ENCODE assay signal across 16 cellular contexts in the genomic region with DNA sequence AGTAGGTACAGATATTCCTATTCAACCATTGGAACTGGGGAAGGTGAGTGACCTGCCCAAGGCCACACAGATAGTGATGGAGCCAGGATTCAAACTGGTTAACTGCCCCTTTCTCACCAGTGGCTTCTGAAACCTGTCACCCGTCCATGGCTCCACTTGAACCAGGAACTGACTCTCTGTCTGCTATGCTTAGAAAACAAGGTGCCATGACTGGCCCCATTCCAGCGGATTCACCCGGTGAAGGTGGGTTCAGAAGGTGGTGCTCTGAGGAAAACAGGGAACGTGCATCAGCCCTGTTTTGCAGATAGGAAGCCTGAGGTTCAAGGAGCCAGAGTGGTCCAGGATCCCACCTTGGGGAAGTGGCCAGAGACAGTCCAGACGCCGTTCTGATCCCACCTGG.
"Had no signal": no experiment of that assay in that cellular context is flagged by ENCODE, and none has a peak within 500 bp of the region (broad histone marks: within the 10 kb centered on the region; RNA-seq: fewer than 3 reads in every experiment).

No MANE protein-coding gene starts in this region.

- H3K4me3 Mint-ChIP-seq: stimulated activated naive CD8-positive, alpha-beta T cell treated with anti-CD3 and anti-CD28 coated beads, Interleukin-15, amount 100 ng/mL, for 72 hours had no signal

- H3K27me3 Mint-ChIP-seq: stimulated activated naive CD8-positive, alpha-beta T cell treated with anti-CD3 and anti-CD28 coated beads, Interleukin-15, amount 100 ng/mL, for 72 hours had no signal

- H3K4me3 ChIP-seq: heart right ventricle, left ventricle myocardium inferior, testis had no signal

- FAIRE-seq: frontal cortex had no signal

- H3K27ac ChIP-seq: heart right ventricle, left ventricle myocardium inferior, neutrophil, testis had no signal

- DNase-seq: activated CD4-positive, alpha-beta T cell treated with anti-CD3 and anti-CD28 coated beads for 1 hour; activated CD4-positive, alpha-beta T cell treated with anti-CD3 and anti-CD28 coated beads, Interleukin-2, amount 50 U/mL, for 48 hours; activated CD8-positive, alpha-beta memory T cell treated with anti-CD3 and anti-CD28 coated beads, Interleukin-2, amount 50 U/mL, for 48 hours; activated naive CD4-positive, alpha-beta T cell treated with Interleukin-2 at 50 U/mL for 16 hours; effector memory CD4-positive, alpha-beta T cell; heart right ventricle; islet precursor cell; left ventricle myocardium inferior; stimulated activated CD4-positive, alpha-beta T cell treated with anti-CD3 and anti-CD28 coated beads, Interleukin-15, amount 100 ng/mL, for 24 hours; stimulated activated CD4-positive, alpha-beta T cell treated with anti-CD3 and anti-CD28 coated beads, Interleukin-4, amount 100 ng/mL, for 24 hours; stimulated activated naive CD8-positive, alpha-beta T cell treated with anti-CD3 and anti-CD28 coated beads, Interleukin-15, amount 100 ng/mL, for 72 hours; T-helper 9 cell; testis had no signal

- H3K36me3 ChIP-seq: neutrophil had no signal

- H3K9me3 Mint-ChIP-seq: activated T-helper 1 cell treated with anti-CD3 and anti-CD28 coated beads, Interleukin-12 subunit alpha, Interleukin-12 subunit beta, Interleukin-2, Interleukin-4 antibody, amounts not matched to agents 30 ng/mL and 10 ng/mL and 1 ng/mL, durations not matched to agents 14 hours and 24 hours and 36 hours; stimulated activated naive CD8-positive, alpha-beta T cell treated with anti-CD3 and anti-CD28 coated beads, Interleukin-15, amount 100 ng/mL, for 72 hours had no signal

- ATAC-seq: heart right ventricle; stimulated activated naive CD8-positive, alpha-beta T cell treated with anti-CD3 and anti-CD28 coated beads, Interleukin-15, amount 100 ng/mL, for 72 hours had no signal

- H3K27ac Mint-ChIP-seq: activated T-helper 1 cell treated with anti-CD3 and anti-CD28 coated beads, Interleukin-12 subunit alpha, Interleukin-12 subunit beta, Interleukin-2, Interleukin-4 antibody, amounts not matched to agents 30 ng/mL and 10 ng/mL and 1 ng/mL, durations not matched to agents 14 hours and 24 hours and 36 hours had no signal

- H3K27me3 ChIP-seq: testis had no signal

- H3K9me3 ChIP-seq: heart right ventricle, left ventricle myocardium inferior, neutrophil, testis had no signal
